18 cellular contexts compared by ENCODE assay signal in genomic region chr16:17340804-17341203, GRCh38.
DNase-seq lines count a peak whose midpoint lies in the region; ATAC-seq and TF ChIP-seq lines count a peak whose summit lies in the region.
"Had no signal": no experiment of that assay in that cellular context is flagged by ENCODE, and none has a peak within 500 bp of the region (broad histone marks: within the 10 kb centered on the region; RNA-seq: fewer than 3 reads in every experiment).

No MANE protein-coding gene starts in this region.

- H3K27ac ChIP-seq in right cardiac atrium (ENCODE audit: low read length) (peak overlapping the region; percentile 8), OCI-LY7 (ENCODE audit: low read depth, low read length, poor library complexity, severe bottlenecking) (no peak overlapping the region), gastroesophageal sphincter (peak overlapping the region; percentile 80 to 96 (median 84))
- H3K27ac ChIP-seq: GM23248, pancreas had no signal

- TF ChIP-seq CTCF in OCI-LY7 (conservative IDR thresholded peaks at IDR 0.05; ENCODE audit: low read length) (no peak), gastroesophageal sphincter (IDR thresholded peaks at IDR 0.05) (no peak)

- POLR2A ChIA-PET in OCI-LY7 (lab: Charles Lee), result no interaction called here
- POLR2A ChIA-PET in activated CD4-positive, alpha-beta T cell treated with anti-CD3 and anti-CD28 coated beads for 36 hours (lab: Charles Lee), result no interaction called here

- H3K4me1 Mint-ChIP-seq in activated CD4-positive, alpha-beta T cell treated with anti-CD3 and anti-CD28 coated beads for 36 hours, result peaks cover 54% of the 10 kb centered on the region

- CTCF ChIA-PET in OCI-LY7 (lab: Charles Lee; ENCODE audit: unreplicated experiment), result no interaction called here
- CTCF ChIA-PET in activated CD4-positive, alpha-beta T cell treated with anti-CD3 and anti-CD28 coated beads for 36 hours (lab: Charles Lee), result no interaction called here

- peaks cover 9% of the 10 kb centered on the region for H3K4me1 ChIP-seq in right cardiac atrium (ENCODE audit: control insufficient read depth, insufficient read depth, low read length)
- peaks cover 31% of the 10 kb centered on the region for H3K4me1 ChIP-seq in OCI-LY7 (ENCODE audit: insufficient read depth, low read length, poor library complexity, severe bottlenecking)
- peaks cover 11 to 73% (median 17%) of the 10 kb centered on the region in 3 donors for H3K4me1 ChIP-seq in gastroesophageal sphincter
- H3K4me1 ChIP-seq: pancreas had no signal

- peak overlapping the region; percentile 42 for H3K4me2 ChIP-seq in OCI-LY7 (ENCODE audit: low read length)

- no peak for TF ChIP-seq POLR2A in gastroesophageal sphincter (IDR thresholded peaks at IDR 0.05)

- intact Hi-C loops in right cardiac atrium (cut with DNase I), result loop anchor here in 1 of 4 donors (10.0 kb wide), 1 partner anchor 66 kb away; no protein-coding TSS in a partner anchor
- intact Hi-C loops in Right ventricle myocardium inferior (cut with DNase I), result no loop called here
- intact Hi-C loops in OCI-LY7 (cut with micrococcal nuclease; ENCODE audit: unreplicated experiment), result no loop called here
- intact Hi-C loops in activated CD4-positive, alpha-beta T cell treated with anti-CD3 and anti-CD28 coated beads for 36 hours (cut with DNase I, micrococcal nuclease), result no loop called here

- H3K36me3 ChIP-seq in OCI-LY7 (ENCODE audit: insufficient read depth, low read length) (no peaks in the 10 kb centered on the region), gastroesophageal sphincter (no peaks in the 10 kb centered on the region)
- H3K36me3 ChIP-seq: pancreas had no signal

- H3K9me2 ChIP-seq in OCI-LY7 (ENCODE audit: insufficient read depth, low read length), result no peaks in the 10 kb centered on the region

- H3K9me3 ChIP-seq in right cardiac atrium (ENCODE audit: control insufficient read depth, low read length), result no peaks in the 10 kb centered on the region
- H3K9me3 ChIP-seq in OCI-LY7 (ENCODE audit: low read length), result no peaks in the 10 kb centered on the region
- no peaks in the 10 kb centered on the region for H3K9me3 ChIP-seq in gastroesophageal sphincter
- H3K9me3 ChIP-seq: pancreas had no signal

- H4K20me1 ChIP-seq in OCI-LY7 (ENCODE audit: insufficient read depth, low read length), result no peaks in the 10 kb centered on the region

- H3K27ac Mint-ChIP-seq in activated CD4-positive, alpha-beta T cell treated with anti-CD3 and anti-CD28 coated beads for 36 hours, result no peak overlapping the region

- WGBS in right cardiac atrium, result 71% methylated on average over 4 of the region's 4 CpGs
- WGBS in gastroesophageal sphincter (ENCODE audit: low coverage in 1 of 2), 2 donors, result 76 to 88% methylated on average over 3 to 4 of the region's 4 CpGs

- no peaks in the 10 kb centered on the region for H3K27me3 Mint-ChIP-seq in activated CD4-positive, alpha-beta T cell treated with anti-CD3 and anti-CD28 coated beads for 36 hours

- H3K27me3 ChIP-seq in right cardiac atrium (ENCODE audit: control insufficient read depth, insufficient read depth) (no peaks in the 10 kb centered on the region), gastroesophageal sphincter (no peaks in the 10 kb centered on the region)
- H3K27me3 ChIP-seq: pancreas had no signal

- H3K4me3 ChIP-seq in right cardiac atrium (ENCODE audit: low read length) (no peak overlapping the region), OCI-LY7 (ENCODE audit: low read depth, low read length, poor library complexity, severe bottlenecking) (no peak overlapping the region), gastroesophageal sphincter (no peak overlapping the region)
- H3K4me3 ChIP-seq: GM23248, pancreas had no signal

- TF ChIP-seq EP300 in gastroesophageal sphincter (IDR thresholded peaks at IDR 0.05), result no peak

- no peak overlapping the region for H2AFZ ChIP-seq in OCI-LY7 (ENCODE audit: low read length)
- H2AFZ ChIP-seq: GM23248 had no signal

- peaks cover 6% of the 10 kb centered on the region; the same call in 1 of the 2 replicates for H3K79me2 ChIP-seq in OCI-LY7 (ENCODE audit: insufficient read depth, low read depth, low read length)

- ATAC-seq in right cardiac atrium (no peak), Right ventricle myocardium inferior (no peak), gastroesophageal sphincter (no peak), HG02588 (IDR thresholded peaks at IDR 0.05; ENCODE audit: unreplicated experiment) (no peak), HG03460 (IDR thresholded peaks at IDR 0.05; ENCODE audit: unreplicated experiment) (no peak), GM21737 (IDR thresholded peaks at IDR 0.05; ENCODE audit: unreplicated experiment) (no peak)
- no peak for ATAC-seq in activated CD4-positive, alpha-beta T cell treated with anti-CD3 and anti-CD28 coated beads for 36 hours
- ATAC-seq: Panc1 had no signal

- DNase-seq in right cardiac atrium (no peak), Right ventricle myocardium inferior (ENCODE audit: missing footprints) (no peak), OCI-LY7 (ENCODE audit: low spot score) (no peak)
- no peak for DNase-seq in activated CD4-positive, alpha-beta T cell treated with anti-CD3 and anti-CD28 coated beads for 36 hours
- DNase-seq: activated CD4-positive, alpha-beta T cell treated with anti-CD3 and anti-CD28 coated beads, Interleukin-2, amount 50 U/mL, for 4 hours; central memory CD4-positive, alpha-beta T cell; mesenchymal stem cell; NCI-H1417 treated with DMSO at 0.1 percent for 48 hours; NCI-H226; pancreas; trophoblast cell had no signal

- no peak overlapping the region for H3K4me3 Mint-ChIP-seq in activated CD4-positive, alpha-beta T cell treated with anti-CD3 and anti-CD28 coated beads for 36 hours

- no TSS peak for BruUV-seq in OCI-LY7 (replicated peaks; lab: Mats Ljungman, UMichigan)

- H3K36me3 Mint-ChIP-seq in activated CD4-positive, alpha-beta T cell treated with anti-CD3 and anti-CD28 coated beads for 36 hours (ENCODE audit: low read depth), result no peaks in the 10 kb centered on the region
- H3K36me3 Mint-ChIP-seq: activated naive CD4-positive, alpha-beta T cell treated with anti-CD3 and anti-CD28 coated beads, Interleukin-2, amount 50 U/mL, for 72 hours had no signal

- H3K9me3 Mint-ChIP-seq in activated CD4-positive, alpha-beta T cell treated with anti-CD3 and anti-CD28 coated beads for 36 hours (ENCODE audit: low read depth), result no peaks in the 10 kb centered on the region
- H3K9me3 Mint-ChIP-seq: activated naive CD4-positive, alpha-beta T cell treated with anti-CD3 and anti-CD28 coated beads, Interleukin-2, amount 50 U/mL, for 72 hours had no signal
